9 cellular contexts compared by ENCODE assay signal in the genomic region with DNA sequence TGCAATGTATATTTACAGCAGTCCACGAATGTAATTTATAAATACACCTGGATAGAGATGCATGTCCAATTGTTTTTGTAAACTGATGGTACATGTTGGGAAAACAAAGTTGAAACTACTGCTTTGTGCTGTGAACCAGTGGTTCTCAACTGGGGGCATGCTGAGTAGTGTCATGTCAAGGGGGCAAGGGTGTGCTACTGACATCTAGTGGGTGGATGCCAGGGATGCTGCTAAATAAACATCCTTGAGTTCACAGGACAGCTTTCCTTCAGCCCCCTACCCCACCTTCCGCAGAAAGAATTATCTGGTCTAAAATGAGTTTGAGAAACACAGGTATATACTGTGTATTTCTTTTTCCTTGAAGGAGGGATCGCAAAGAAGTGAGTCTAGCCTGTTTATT.
DNase-seq lines count a peak whose midpoint lies in the region; ATAC-seq, FAIRE-seq and TF ChIP-seq lines count a peak whose summit lies in the region.
"Had no signal": no experiment of that assay in that cellular context is flagged by ENCODE, and none has a peak within 500 bp of the region (broad histone marks: within the 10 kb centered on the region; RNA-seq: fewer than 3 reads in every experiment).

No MANE protein-coding gene starts in this region.

- H3K9ac ChIP-seq in endothelial cell of umbilical vein (replicated peaks; ENCODE audit: extremely low read depth, insufficient read depth, low read length) = no peak overlapping the region
- H3K9ac ChIP-seq in neuronal stem cell (ENCODE audit: low read depth, low read length, poor library complexity) = no peak overlapping the region

- H3K36me3 ChIP-seq in HEK293 (ENCODE audit: control insufficient read depth in 2 of 2, insufficient read depth in 1 of 2, low read length in 2 of 2) = no peaks in the 10 kb centered on the region
- H3K36me3 ChIP-seq in endothelial cell of umbilical vein (ENCODE audit: control insufficient read depth in 2 of 2, extremely low read depth in 1 of 2, insufficient read depth in 2 of 2, low read length in 2 of 2) = no peaks in the 10 kb centered on the region
- H3K36me3 ChIP-seq in neuronal stem cell (replicated peaks in 1 of 2; ENCODE audit: control insufficient read depth in 2 of 2, insufficient read depth in 2 of 2, low read length in 2 of 2) = no peaks in the 10 kb centered on the region
- H3K36me3 ChIP-seq: neutrophil had no signal

- H2BK12ac ChIP-seq in neuronal stem cell (ENCODE audit: low read length) = no peak overlapping the region

- no peak for FAIRE-seq in endothelial cell of umbilical vein (lab: Jason Lieb, UNC)

- no peak overlapping the region for H2BK120ac ChIP-seq in neuronal stem cell (ENCODE audit: low read depth, low read length)

- H3K27me3 ChIP-seq in endothelial cell of umbilical vein (ENCODE audit: control insufficient read depth in 2 of 2, insufficient read depth in 2 of 2, low read length in 2 of 2) (no peaks in the 10 kb centered on the region), neuronal stem cell (ENCODE audit: control insufficient read depth in 3 of 3, insufficient read depth in 3 of 3, low read depth in 1 of 3, low read length in 3 of 3) (no peaks in the 10 kb centered on the region)
- H3K27me3 ChIP-seq: neutrophil had no signal

- H3K14ac ChIP-seq in neuronal stem cell (ENCODE audit: low read length) = no peak overlapping the region

- H3K4me2 ChIP-seq in endothelial cell of umbilical vein (ENCODE audit: insufficient read depth, low read length) = no peak overlapping the region
- H3K4me2 ChIP-seq in neuronal stem cell (ENCODE audit: insufficient read depth, low read length, poor library complexity, severe bottlenecking) = no peak overlapping the region

- dilution Hi-C loops in endothelial cell of umbilical vein (cut with MboI; ENCODE audit: extremely low pct_ligation_motif_present, low sequenced_read_pairs) = no loop called here

- peaks cover 1% of the 10 kb centered on the region for H3K79me1 ChIP-seq in neuronal stem cell (ENCODE audit: low read depth, low read length)

- H3K27ac Mint-ChIP-seq in natural killer cell = no peak overlapping the region

- H3K4me1 ChIP-seq in HEK293 (ENCODE audit: control insufficient read depth, insufficient read depth, low read length) = peaks cover 3% of the 10 kb centered on the region; the same call in 1 of the 2 replicates
- H3K4me1 ChIP-seq in endothelial cell of umbilical vein (ENCODE audit: control insufficient read depth, extremely low read depth, insufficient read depth, low read length) = peaks cover 26% of the 10 kb centered on the region
- no peaks in the 10 kb centered on the region for H3K4me1 ChIP-seq in neuronal stem cell (ENCODE audit: control insufficient read depth in 2 of 2, insufficient read depth in 1 of 2, low read depth in 1 of 2, low read length in 2 of 2)

- no peak overlapping the region for H3K4me3 Mint-ChIP-seq in natural killer cell

- DNase-seq in ELR (ENCODE audit: low read depth) (peak; percentile 61), NCI-H526 treated with DMSO at 0.1 percent for 48 hours (lab: John Stamatoyannopoulos, UW) (peak; percentile 36), endothelial cell of umbilical vein (ENCODE audit: low read depth, low spot score) (peak; percentile 48), neuronal stem cell (ENCODE audit: low spot score) (peak; percentile 24), natural killer cell (no peak), NCI-H510A (lab: John Stamatoyannopoulos, UW) (no peak)

- H3K9me3 Mint-ChIP-seq in natural killer cell = peaks cover 2 to 3% of the 10 kb centered on the region in 2 donors

- H4K20me1 ChIP-seq in endothelial cell of umbilical vein (replicated peaks; ENCODE audit: control insufficient read depth, extremely low read depth, insufficient read depth, low read length) = no peaks in the 10 kb centered on the region

- H3K27ac ChIP-seq in HEK293 (ENCODE audit: extremely low read depth, low read depth, low read length) = no peak overlapping the region
- H3K27ac ChIP-seq in endothelial cell of umbilical vein (ENCODE audit: insufficient read depth, low read depth, low read length) = no peak overlapping the region
- no peak overlapping the region for H3K27ac ChIP-seq in neuronal stem cell (replicated peaks; ENCODE audit: low read length)
- H3K27ac ChIP-seq: neutrophil had no signal

- no peaks in the 10 kb centered on the region for H3K9me1 ChIP-seq in endothelial cell of umbilical vein (replicated peaks; ENCODE audit: control insufficient read depth, extremely low read depth, insufficient read depth, low read length)

- no peak for TF ChIP-seq POLR2A in endothelial cell of umbilical vein (IDR thresholded peaks at IDR 0.05; ENCODE audit: low read depth, low read length)

- H3K4me3 ChIP-seq in HEK293 (ENCODE audit: low read depth, low read length) (no peak overlapping the region), endothelial cell of umbilical vein (replicated peaks in 1 of 3; ENCODE audit: insufficient read depth in 1 of 3, low read depth in 1 of 3, low read length in 3 of 3) (no peak overlapping the region), neuronal stem cell (ENCODE audit: low read length in 2 of 2) (no peak overlapping the region)

- H2BK15ac ChIP-seq in neuronal stem cell (ENCODE audit: low read length) = no peak overlapping the region

- no peak overlapping the region for H4K8ac ChIP-seq in neuronal stem cell (ENCODE audit: low read depth, low read length)

- no TSS peak for BruUV-seq in endothelial cell of umbilical vein (replicated peaks; lab: Mats Ljungman, UMichigan)

- ATAC-seq in natural killer cell = no peak
- ATAC-seq in HG02610 (IDR thresholded peaks at IDR 0.05; ENCODE audit: unreplicated experiment) = no peak

- H2AFZ ChIP-seq in endothelial cell of umbilical vein (ENCODE audit: low read depth, low read length) (no peak overlapping the region), neuronal stem cell (ENCODE audit: low read length) (no peak overlapping the region)

- no peak overlapping the region for H3K18ac ChIP-seq in neuronal stem cell (ENCODE audit: low read length)

- no peak overlapping the region for H3K23ac ChIP-seq in neuronal stem cell (ENCODE audit: low read depth, low read length, poor library complexity)

- TF ChIP-seq CTCF in HEK293 (tag by site-specific recombination; IDR thresholded peaks at IDR 0.05) (no peak), endothelial cell of umbilical vein (IDR thresholded peaks at IDR 0.05; ENCODE audit: extremely low read depth in 1 of 2, insufficient read depth in 1 of 2, low read depth in 1 of 2, low read length in 2 of 2) (peak; percentile 34 to 41), natural killer cell (IDR thresholded peaks at IDR 0.05) (no peak)

- POLR2A ChIA-PET in HEK293 (lab: Yijun Ruan, JAX) = interaction anchor here (0.6 kb wide), 1 partner anchor 763 kb away, joined by 3 read pairs; no protein-coding TSS in a partner anchor
- POLR2A ChIA-PET in endothelial cell of umbilical vein (lab: Charles Lee) = interaction anchor here (0.6 to 0.7 kb wide), 2 partner anchors 152 to 158 kb away, joined by 3 read pairs; no protein-coding TSS in a partner anchor

- no peaks in the 10 kb centered on the region for H3K27me3 Mint-ChIP-seq in natural killer cell (ENCODE audit: low read depth in 2 of 2)

- H3K9me3 ChIP-seq in HEK293 (ENCODE audit: control insufficient read depth, insufficient read depth, low read depth, low read length) = no peaks in the 10 kb centered on the region
- no peaks in the 10 kb centered on the region for H3K9me3 ChIP-seq in endothelial cell of umbilical vein (replicated peaks; ENCODE audit: control insufficient read depth, insufficient read depth, low read length)
- H3K9me3 ChIP-seq in neuronal stem cell (replicated peaks in 1 of 2; ENCODE audit: control insufficient read depth in 2 of 2, insufficient read depth in 1 of 2, low read depth in 1 of 2, low read length in 2 of 2) = no peaks in the 10 kb centered on the region
- H3K9me3 ChIP-seq: neutrophil had no signal

- H2AK5ac ChIP-seq in neuronal stem cell (ENCODE audit: low read depth, low read length) = no peak overlapping the region

- H4K91ac ChIP-seq in neuronal stem cell (ENCODE audit: low read depth, low read length, poor library complexity) = no peak overlapping the region

- intact Hi-C loops in endothelial cell of umbilical vein (cut with micrococcal nuclease) (loop anchor here (1.0 to 5.0 kb wide), 3 partner anchors 92 to 158 kb away; no protein-coding TSS in a partner anchor), natural killer cell (cut with micrococcal nuclease) (no loop called here)

- no peaks in the 10 kb centered on the region for H3K4me1 Mint-ChIP-seq in natural killer cell

- WGBS in neuronal stem cell (ENCODE audit: extremely low coverage in 2 of 2, insufficient read length in 2 of 2, insufficient replicate concordance in 1 of 2), 2 donors = no CpG with 5 or more reads among the region's 3 CpGs

- H3K36me3 Mint-ChIP-seq in natural killer cell = no peaks in the 10 kb centered on the region

- H3K79me2 ChIP-seq in endothelial cell of umbilical vein (ENCODE audit: control insufficient read depth, insufficient read depth, low read length) = peaks cover 8% of the 10 kb centered on the region

- CTCF ChIA-PET in HEK293 (lab: Yijun Ruan, JAX) = interaction anchor here (0.7 to 6.2 kb wide), 5 partner anchors 16 to 242 kb away, joined by 3 to 69 read pairs (median 5); no protein-coding TSS in a partner anchor
- CTCF ChIA-PET in endothelial cell of umbilical vein (lab: Charles Lee) = interaction anchor here (5.6 kb wide), 1 partner anchor 158 kb away, joined by 41 read pairs; no protein-coding TSS in a partner anchor

- H3K4ac ChIP-seq in neuronal stem cell (ENCODE audit: low read length) = no peak overlapping the region

- no peak overlapping the region for H2BK5ac ChIP-seq in neuronal stem cell (ENCODE audit: low read length)

TF ChIP-seq in HEK293, 187 proteins besides CTCF, POLR2A, EP300 and RAD21:
- peak; percentile 70 for TF ChIP-seq ZNF654 (tag by site-specific recombination; IDR thresholded peaks at IDR 0.05; ENCODE audit: low read depth)
- no peak for TF ChIP-seq ZNF24 (tag by site-specific recombination; IDR thresholded peaks at IDR 0.05)

TF ChIP-seq in endothelial cell of umbilical vein, 7 proteins besides CTCF, POLR2A, EP300 and RAD21:
- TF ChIP-seq JUN (IDR thresholded peaks at IDR 0.05; ENCODE audit: borderline replicate concordance, insufficient read depth, insufficient read length, low read depth) = no peak
- no peak for TF ChIP-seq FOS (IDR thresholded peaks at IDR 0.05; ENCODE audit: borderline replicate concordance, insufficient read depth, low read length)
- no peak for TF ChIP-seq EZH2 (IDR thresholded peaks at IDR 0.05; ENCODE audit: borderline replicate concordance, low read depth, low read length, severe bottlenecking)
- no peak for TF ChIP-seq GATA2 (IDR thresholded peaks at IDR 0.05; ENCODE audit: insufficient read depth, insufficient read length, low read depth, low read length)
- TF ChIP-seq, protein P1, sequence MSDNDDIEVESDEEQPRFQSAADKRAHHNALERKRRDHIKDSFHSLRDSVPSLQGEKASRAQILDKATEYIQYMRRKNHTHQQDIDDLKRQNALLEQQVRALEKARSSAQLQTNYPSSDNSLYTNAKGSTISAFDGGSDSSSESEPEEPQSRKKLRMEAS (IDR thresholded peaks at IDR 0.05; ENCODE audit: insufficient read depth, insufficient read length) = no peak
- TF ChIP-seq MYC (IDR thresholded peaks at IDR 0.05; ENCODE audit: low read depth, low read length) = no peak

Comparison
In these comparisons a context has a peak if more than half of its experiments do, and no peak if none do; other contexts are left out.
1. DNase-seq: peak in ELR (single experiment), NCI-H526 treated with DMSO at 0.1 percent for 48 hours (single experiment), endothelial cell of umbilical vein (single experiment) and neuronal stem cell (single experiment); none in natural killer cell (single experiment) and NCI-H510A (single experiment).
2. CTCF ChIP-seq: peak in endothelial cell of umbilical vein (2 of 2); none in HEK293 (single experiment) and natural killer cell (single experiment).